8 cellular contexts compared by ENCODE assay signal in the genomic region with DNA sequence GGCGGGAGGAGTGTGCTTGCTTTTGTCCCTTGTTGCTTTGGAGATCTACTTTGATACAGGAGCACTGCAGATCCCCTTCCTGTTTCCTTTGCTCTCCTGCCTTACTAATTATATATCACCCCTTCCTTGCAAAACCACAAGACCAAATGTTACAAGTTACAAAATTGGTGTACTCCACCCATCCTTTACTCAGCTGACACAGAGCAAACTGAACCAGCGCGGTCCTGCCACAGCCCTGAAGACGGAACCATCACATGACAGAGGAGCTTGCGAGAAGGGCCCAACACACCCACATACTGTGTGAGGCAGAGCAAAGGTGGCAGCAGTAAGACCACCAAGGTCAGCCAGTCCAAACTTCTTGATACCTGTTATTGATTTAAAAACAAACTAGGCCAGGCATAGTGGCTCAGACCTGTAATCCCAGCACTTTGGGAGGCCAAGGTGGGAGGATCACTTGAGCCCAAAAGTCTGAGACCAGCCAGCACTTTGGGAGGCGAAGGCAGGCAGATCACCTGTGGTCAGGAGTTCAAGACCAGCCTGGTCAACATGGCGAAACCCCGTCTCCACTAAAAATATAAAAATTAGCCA. TPM values are rescaled to one million over a fixed set of nuclear protein-coding genes. Genes with fewer than 3 reads are reported as not detected.
DNase-seq lines count a peak whose midpoint lies in the region; ATAC-seq and TF ChIP-seq lines count a peak whose summit lies in the region.

No MANE protein-coding gene starts in this region.

- H3K27ac ChIP-seq in foreskin keratinocyte = peak overlapping the region; percentile 68

- H3K27me3 Mint-ChIP-seq in activated T-cell treated with anti-CD3 and anti-CD28 coated beads, Interleukin-2, amount 50 U/mL, for 4 hours (ENCODE audit: low read depth) = no peaks in the 10 kb centered on the region

- TF ChIP-seq CTCF in foreskin keratinocyte (conservative IDR thresholded peaks at IDR 0.05) = no peak

- DNase-seq in NOMO-1 (lab: John Stamatoyannopoulos, UW; ENCODE audit: unreplicated experiment in 2 of 2) (peak; percentile 97 to 98), foreskin keratinocyte (peak; percentile 45 to 71), NCI-H2029 treated with DMSO at 0.1 percent for 48 hours (lab: John Stamatoyannopoulos, UW) (no peak)
- DNase-seq in activated T-cell treated with anti-CD3 and anti-CD28 coated beads, Interleukin-2, amount 50 U/mL, for 4 hours = peak; percentile 69
- peak; percentile 81 for DNase-seq in stimulated activated CD4-positive, alpha-beta T cell treated with anti-CD3 and anti-CD28 coated beads, Interleukin-1b, Interleukin-23, amount 100 ng/mL, for 48 hours

- peaks cover 30% of the 10 kb centered on the region for H3K4me1 ChIP-seq in foreskin keratinocyte

- H3K4me3 Mint-ChIP-seq in activated T-cell treated with anti-CD3 and anti-CD28 coated beads, Interleukin-2, amount 50 U/mL, for 4 hours = peak overlapping the region; percentile 76

- no peaks in the 10 kb centered on the region for H3K27me3 ChIP-seq in foreskin keratinocyte

- peaks cover 95% of the 10 kb centered on the region for H3K4me1 Mint-ChIP-seq in activated T-cell treated with anti-CD3 and anti-CD28 coated beads, Interleukin-2, amount 50 U/mL, for 4 hours (ENCODE audit: low read depth)

- H3K9me3 Mint-ChIP-seq in activated T-cell treated with anti-CD3 and anti-CD28 coated beads, Interleukin-2, amount 50 U/mL, for 4 hours = no peaks in the 10 kb centered on the region

- ATAC-seq in GM21381 (IDR thresholded peaks at IDR 0.05; ENCODE audit: unreplicated experiment) (peak; percentile 57), foreskin keratinocyte (peak; percentile 70), HG03521 (IDR thresholded peaks at IDR 0.05; ENCODE audit: unreplicated experiment) (no peak), HG03565 (IDR thresholded peaks at IDR 0.05; ENCODE audit: unreplicated experiment) (no peak)
- ATAC-seq in activated T-cell treated with anti-CD3 and anti-CD28 coated beads, Interleukin-2, amount 50 U/mL, for 4 hours = peak; percentile 77 to 80

- peaks cover 7% of the 10 kb centered on the region for H3K36me3 Mint-ChIP-seq in activated T-cell treated with anti-CD3 and anti-CD28 coated beads, Interleukin-2, amount 50 U/mL, for 4 hours (ENCODE audit: insufficient read depth)

RNA-seq across cellular contexts. Expression of a gene that starts 33.2 kb away (rescaled TPM):
- total RNA-seq in activated T-cell treated with anti-CD3 and anti-CD28 coated beads, Interleukin-2, amount 50 U/mL, for 4 hours = 10 to 100 TPM; 55.9 to 99.3 (median 82.8) TPM
- 23.4 and 27.4 TPM in 2 replicates for total RNA-seq in foreskin keratinocyte
- 15.1 and 18.8 TPM in 2 replicates for polyA plus RNA-seq in foreskin keratinocyte

Comparison
In these comparisons a context has a peak if more than half of its experiments do, and no peak if none do; other contexts are left out.
1. ATAC-seq: peak in GM21381 (single experiment), activated T-cell treated with anti-CD3 and anti-CD28 coated beads, Interleukin-2, amount 50 U/mL, for 4 hours (2 of 2) and foreskin keratinocyte (single experiment); none in HG03521 (single experiment) and HG03565 (single experiment).